31 cellular contexts compared by ENCODE assay signal in the genomic region with DNA sequence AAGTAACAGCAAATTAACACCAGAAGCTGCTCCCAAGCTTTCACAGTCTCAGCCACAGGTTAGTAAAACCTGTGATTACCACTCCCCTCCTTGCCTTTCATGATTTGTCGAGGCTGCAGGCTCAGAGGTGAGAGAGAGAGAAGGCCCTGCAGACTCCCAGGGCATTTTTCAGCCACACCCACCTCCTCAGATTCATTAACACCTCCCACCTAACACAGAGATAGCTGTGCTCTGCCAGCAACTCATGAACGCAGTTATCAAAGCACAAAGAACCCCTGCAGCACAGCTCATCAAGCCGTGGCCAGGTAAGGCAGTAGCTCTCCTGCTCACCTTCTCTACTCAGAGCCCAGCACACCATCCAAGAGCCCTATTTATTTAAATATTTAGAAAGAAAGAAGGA. TPM values are rescaled to one million over a fixed set of nuclear protein-coding genes. Genes with fewer than 3 reads are reported as not detected.
DNase-seq lines count a peak whose midpoint lies in the region; ATAC-seq and TF ChIP-seq lines count a peak whose summit lies in the region.
"Had no signal": no experiment of that assay in that cellular context is flagged by ENCODE, and none has a peak within 500 bp of the region (broad histone marks: within the 10 kb centered on the region; RNA-seq: fewer than 3 reads in every experiment).

No MANE protein-coding gene starts in this region.

- intact Hi-C loops in sciatic nerve (cut with DNase I), result no loop called here

- H3K4me3 Mint-ChIP-seq in GM23338 (peak overlapping the region; percentile 48), endodermal cell (peak overlapping the region; percentile 14)
- no peak overlapping the region for H3K4me3 Mint-ChIP-seq in activated naive CD4-positive, alpha-beta T cell treated with anti-CD3 and anti-CD28 coated beads, Interleukin-2, amount 10 ng/mL, durations not matched to agents 7 days and 5 days
- H3K4me3 Mint-ChIP-seq: CD4-positive, CD25-positive, alpha-beta regulatory T cell; HFFc6; T-cell had no signal

- H3K9me3 Mint-ChIP-seq in GM23338, result peaks cover 3% of the 10 kb centered on the region; the same call in 1 of the 3 replicates
- H3K9me3 Mint-ChIP-seq in endodermal cell, result peaks cover 4% of the 10 kb centered on the region
- peaks cover 2% of the 10 kb centered on the region for H3K9me3 Mint-ChIP-seq in activated naive CD4-positive, alpha-beta T cell treated with anti-CD3 and anti-CD28 coated beads, Interleukin-2, amount 10 ng/mL, durations not matched to agents 7 days and 5 days
- H3K9me3 Mint-ChIP-seq: CD4-positive, CD25-positive, alpha-beta regulatory T cell; T-cell had no signal

- no peaks in the 10 kb centered on the region for H3F3A ChIP-seq in GM23338 (replicated peaks; ENCODE audit: low read depth)

- DNase-seq in GM23338 (ENCODE audit: low spot score) (peak; percentile 54), NT2/D1 (ENCODE audit: low read depth, low spot score) (no peak), endodermal cell (peak; percentile 92), iPS-NIHi11 (ENCODE audit: low spot score) (peak; percentile 49), NOMO-1 (lab: John Stamatoyannopoulos, UW; ENCODE audit: unreplicated experiment in 2 of 2) (no peak), GOT3 (lab: John Stamatoyannopoulos, UW) (no peak), sciatic nerve (ENCODE audit: low spot score) (no peak)
- no peak for DNase-seq in activated naive CD4-positive, alpha-beta T cell treated with anti-CD3 and anti-CD28 coated beads, Interleukin-2, amount 10 ng/mL, durations not matched to agents 7 days and 5 days
- DNase-seq: CD4-positive, CD25-positive, alpha-beta regulatory T cell; DMS153; DND-41; HFFc6; Kasumi-1; NCI-H1092 treated with DMSO at 0.1 percent for 48 hours; NCI-H1436; NCI-H187; NCI-H2081 treated with DMSO at 0.1 percent for 48 hours; NCI-H2171; NCI-H345; NCI-H510A treated with DMSO at 0.1 percent for 48 hours; NCI-H774; SHP77; T-cell had no signal

- peaks cover 15% of the 10 kb centered on the region for H3K4me1 Mint-ChIP-seq in GM23338
- peaks cover 30% of the 10 kb centered on the region for H3K4me1 Mint-ChIP-seq in endodermal cell
- H3K4me1 Mint-ChIP-seq in activated naive CD4-positive, alpha-beta T cell treated with anti-CD3 and anti-CD28 coated beads, Interleukin-2, amount 10 ng/mL, durations not matched to agents 7 days and 5 days, result no peaks in the 10 kb centered on the region
- H3K4me1 Mint-ChIP-seq: CD4-positive, CD25-positive, alpha-beta regulatory T cell; T-cell had no signal

- H3K79me2 ChIP-seq in GM23338 (replicated peaks; ENCODE audit: insufficient read depth), result no peaks in the 10 kb centered on the region

- H3K27ac ChIP-seq in GM23338 (ENCODE audit: low read depth) (0 out of 2 replicates have a peak overlapping the region, but pooled peaks have one; percentile 11), endodermal cell (ENCODE audit: low read depth, low read length) (no peak overlapping the region)
- H3K27ac ChIP-seq: BLaER1, RWPE1 had no signal

- peak overlapping the region; percentile 49; the same call in 1 of the 2 replicates for H3K4me2 ChIP-seq in GM23338
- H3K4me2 ChIP-seq: BLaER1 had no signal

- H3K27me3 Mint-ChIP-seq in GM23338 (ENCODE audit: insufficient read depth, low read depth, poor library complexity) (peaks cover 2% of the 10 kb centered on the region), endodermal cell (ENCODE audit: insufficient read depth) (no peaks in the 10 kb centered on the region)
- peaks cover 6% of the 10 kb centered on the region for H3K27me3 Mint-ChIP-seq in activated naive CD4-positive, alpha-beta T cell treated with anti-CD3 and anti-CD28 coated beads, Interleukin-2, amount 10 ng/mL, durations not matched to agents 7 days and 5 days

- CTCF ChIA-PET in activated naive CD4-positive, alpha-beta T cell treated with anti-CD3 and anti-CD28 coated beads, Interleukin-2, amount 10 ng/mL, durations not matched to agents 7 days and 5 days (lab: Charles Lee), result no interaction called here

- no peak for TF ChIP-seq CTCF in GM23338 (conservative IDR thresholded peaks at IDR 0.05; ENCODE audit: low read depth in 2 of 2)
- TF ChIP-seq CTCF in endodermal cell (conservative IDR thresholded peaks at IDR 0.05), result no peak

- H3K4me3 ChIP-seq in GM23338 (no peak overlapping the region), NT2/D1 (ENCODE audit: insufficient read length, low read depth) (no peak overlapping the region), endodermal cell (ENCODE audit: low read length) (peak overlapping the region; percentile 60)
- H3K4me3 ChIP-seq: BLaER1, K562 had no signal

- peaks cover 9% of the 10 kb centered on the region; the same call in 1 of the 2 replicates for H3K9me2 ChIP-seq in GM23338 (ENCODE audit: insufficient read depth)

- H3K9ac ChIP-seq in NT2/D1 (ENCODE audit: insufficient read length, low read depth) (peak overlapping the region; percentile 8), endodermal cell (ENCODE audit: extremely low read depth, low read length, poor library complexity, severe bottlenecking) (no peak overlapping the region)
- H3K9ac ChIP-seq: BLaER1 had no signal

- H3K9me3 ChIP-seq in NT2/D1 (ENCODE audit: insufficient read depth, low read length) (no peaks in the 10 kb centered on the region), endodermal cell (ENCODE audit: control insufficient read depth, low read length) (no peaks in the 10 kb centered on the region)
- H3K9me3 ChIP-seq: BLaER1 had no signal

- peak overlapping the region; percentile 67 for H2AFZ ChIP-seq in GM23338

- H3K4me1 ChIP-seq in GM23338 (ENCODE audit: insufficient read depth) (peaks cover 9% of the 10 kb centered on the region), NT2/D1 (ENCODE audit: insufficient read depth, insufficient read length) (peaks cover 6% of the 10 kb centered on the region), endodermal cell (ENCODE audit: control insufficient read depth, insufficient read depth, low read length) (peaks cover 14% of the 10 kb centered on the region)
- H3K4me1 ChIP-seq: BLaER1 had no signal

- peak overlapping the region; percentile 64 for H3K27ac Mint-ChIP-seq in GM23338
- H3K27ac Mint-ChIP-seq in endodermal cell, result peak overlapping the region; percentile 82
- no peak overlapping the region for H3K27ac Mint-ChIP-seq in activated naive CD4-positive, alpha-beta T cell treated with anti-CD3 and anti-CD28 coated beads, Interleukin-2, amount 10 ng/mL, durations not matched to agents 7 days and 5 days
- H3K27ac Mint-ChIP-seq: CD4-positive, CD25-positive, alpha-beta regulatory T cell; HFFc6; T-cell had no signal

- peak; percentile 97 for ATAC-seq in GM23338
- ATAC-seq in sciatic nerve, result no peak
- ATAC-seq: K562, Panc1, T-cell had no signal

- no peaks in the 10 kb centered on the region for H4K20me1 ChIP-seq in GM23338 (replicated peaks; ENCODE audit: insufficient read depth)
- H4K20me1 ChIP-seq: BLaER1 had no signal

- no peaks in the 10 kb centered on the region for H3K36me3 Mint-ChIP-seq in GM23338 (ENCODE audit: low read depth)
- no peaks in the 10 kb centered on the region for H3K36me3 Mint-ChIP-seq in endodermal cell (ENCODE audit: low read depth)
- no peaks in the 10 kb centered on the region for H3K36me3 Mint-ChIP-seq in activated naive CD4-positive, alpha-beta T cell treated with anti-CD3 and anti-CD28 coated beads, Interleukin-2, amount 10 ng/mL, durations not matched to agents 7 days and 5 days
- H3K36me3 Mint-ChIP-seq: CD4-positive, CD25-positive, alpha-beta regulatory T cell; T-cell had no signal

- H3K27me3 ChIP-seq in GM23338 (ENCODE audit: insufficient read depth) (no peaks in the 10 kb centered on the region), NT2/D1 (ENCODE audit: insufficient read depth, insufficient read length) (no peaks in the 10 kb centered on the region), endodermal cell (ENCODE audit: control insufficient read depth, insufficient read depth, low read length, poor library complexity, severe bottlenecking) (no peaks in the 10 kb centered on the region)
- H3K27me3 ChIP-seq: BLaER1 had no signal

- WGBS in endodermal cell (ENCODE audit: insufficient coverage in 1 of 2, insufficient read length in 1 of 2), 2 experiments, result 4 to 31% methylated on average over 3 of the region's 3 CpGs

- H3K36me3 ChIP-seq in GM23338 (ENCODE audit: insufficient read depth) (no peaks in the 10 kb centered on the region), NT2/D1 (ENCODE audit: insufficient read depth, insufficient read length, low read length) (no peaks in the 10 kb centered on the region), endodermal cell (ENCODE audit: control insufficient read depth, insufficient read depth, low read length) (no peaks in the 10 kb centered on the region)
- H3K36me3 ChIP-seq: BLaER1 had no signal

TF ChIP-seq in GM23338, 12 proteins besides CTCF, POLR2A, EP300 and RAD21 (continues in another document):
- no peak for TF ChIP-seq EZH2phosphoT487 (IDR thresholded peaks at IDR 0.05; ENCODE audit: unreplicated experiment)
- TF ChIP-seq, protein P1, sequence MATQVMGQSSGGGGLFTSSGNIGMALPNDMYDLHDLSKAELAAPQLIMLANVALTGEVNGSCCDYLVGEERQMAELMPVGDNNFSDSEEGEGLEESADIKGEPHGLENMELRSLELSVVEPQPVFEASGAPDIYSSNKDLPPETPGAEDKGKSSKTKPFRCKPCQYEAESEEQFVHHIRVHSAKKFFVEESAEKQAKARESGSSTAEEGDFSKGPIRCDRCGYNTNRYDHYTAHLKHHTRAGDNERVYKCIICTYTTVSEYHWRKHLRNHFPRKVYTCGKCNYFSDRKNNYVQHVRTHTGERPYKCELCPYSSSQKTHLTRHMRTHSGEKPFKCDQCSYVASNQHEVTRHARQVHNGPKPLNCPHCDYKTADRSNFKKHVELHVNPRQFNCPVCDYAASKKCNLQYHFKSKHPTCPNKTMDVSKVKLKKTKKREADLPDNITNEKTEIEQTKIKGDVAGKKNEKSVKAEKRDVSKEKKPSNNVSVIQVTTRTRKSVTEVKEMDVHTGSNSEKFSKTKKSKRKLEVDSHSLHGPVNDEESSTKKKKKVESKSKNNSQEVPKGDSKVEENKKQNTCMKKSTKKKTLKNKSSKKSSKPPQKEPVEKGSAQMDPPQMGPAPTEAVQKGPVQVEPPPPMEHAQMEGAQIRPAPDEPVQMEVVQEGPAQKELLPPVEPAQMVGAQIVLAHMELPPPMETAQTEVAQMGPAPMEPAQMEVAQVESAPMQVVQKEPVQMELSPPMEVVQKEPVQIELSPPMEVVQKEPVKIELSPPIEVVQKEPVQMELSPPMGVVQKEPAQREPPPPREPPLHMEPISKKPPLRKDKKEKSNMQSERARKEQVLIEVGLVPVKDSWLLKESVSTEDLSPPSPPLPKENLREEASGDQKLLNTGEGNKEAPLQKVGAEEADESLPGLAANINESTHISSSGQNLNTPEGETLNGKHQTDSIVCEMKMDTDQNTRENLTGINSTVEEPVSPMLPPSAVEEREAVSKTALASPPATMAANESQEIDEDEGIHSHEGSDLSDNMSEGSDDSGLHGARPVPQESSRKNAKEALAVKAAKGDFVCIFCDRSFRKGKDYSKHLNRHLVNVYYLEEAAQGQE (IDR thresholded peaks at IDR 0.05; ENCODE audit: unreplicated experiment), result no peak
- TF ChIP-seq EZH2 (IDR thresholded peaks at IDR 0.05; ENCODE audit: low read depth, unreplicated experiment), result no peak

RNA-seq across cellular contexts. Expression of a gene that starts 27.1 kb away (rescaled TPM):
- 0.31 and 11.4 TPM in 2 replicates for total RNA-seq in GM23338 (2014; rRNA removed; shearing (Covaris generic))
- polyA plus RNA-seq in GM23338 (2016; fragmentation: Nextera tagmentation; extraction: Ambion mirVana), result 0.30 and 0.32 TPM in 2 replicates
- 1 to 10 TPM; 1.1 to 1.3 TPM for total RNA-seq in endodermal cell
- 0.28 TPM for polyA plus RNA-seq in endodermal cell (2013, experiment 1 of 2)
- polyA plus RNA-seq in endodermal cell (2013, experiment 2 of 2), result 0.41 TPM
- total RNA-seq in sciatic nerve, result 231 TPM
- total RNA-seq: G401, HT-29, M059J had no signal
- polyA plus RNA-seq: AG04450, K562 had no signal

Comparison
In these comparisons a context has a peak if more than half of its experiments do, and no peak if none do; other contexts are left out.
1. DNase-seq: peak in GM23338 (single experiment), endodermal cell (single experiment) and iPS-NIHi11 (single experiment); none in NT2/D1 (single experiment), activated naive CD4-positive, alpha-beta T cell treated with anti-CD3 and anti-CD28 coated beads, Interleukin-2, amount 10 ng/mL, durations not matched to agents 7 days and 5 days (single experiment), NOMO-1 (0 of 2), GOT3 (single experiment) and sciatic nerve (single experiment).
2. RNA of a gene that starts 27.1 kb away (total RNA-seq): 231 TPM in sciatic nerve (single experiment); 1.1 to 1.3 TPM in endodermal cell and 0.31 to 11.4 TPM in GM23338; every median in the first group is over 10 times any median in the second.